8 cellular contexts compared by ENCODE assay signal in the genomic region with DNA sequence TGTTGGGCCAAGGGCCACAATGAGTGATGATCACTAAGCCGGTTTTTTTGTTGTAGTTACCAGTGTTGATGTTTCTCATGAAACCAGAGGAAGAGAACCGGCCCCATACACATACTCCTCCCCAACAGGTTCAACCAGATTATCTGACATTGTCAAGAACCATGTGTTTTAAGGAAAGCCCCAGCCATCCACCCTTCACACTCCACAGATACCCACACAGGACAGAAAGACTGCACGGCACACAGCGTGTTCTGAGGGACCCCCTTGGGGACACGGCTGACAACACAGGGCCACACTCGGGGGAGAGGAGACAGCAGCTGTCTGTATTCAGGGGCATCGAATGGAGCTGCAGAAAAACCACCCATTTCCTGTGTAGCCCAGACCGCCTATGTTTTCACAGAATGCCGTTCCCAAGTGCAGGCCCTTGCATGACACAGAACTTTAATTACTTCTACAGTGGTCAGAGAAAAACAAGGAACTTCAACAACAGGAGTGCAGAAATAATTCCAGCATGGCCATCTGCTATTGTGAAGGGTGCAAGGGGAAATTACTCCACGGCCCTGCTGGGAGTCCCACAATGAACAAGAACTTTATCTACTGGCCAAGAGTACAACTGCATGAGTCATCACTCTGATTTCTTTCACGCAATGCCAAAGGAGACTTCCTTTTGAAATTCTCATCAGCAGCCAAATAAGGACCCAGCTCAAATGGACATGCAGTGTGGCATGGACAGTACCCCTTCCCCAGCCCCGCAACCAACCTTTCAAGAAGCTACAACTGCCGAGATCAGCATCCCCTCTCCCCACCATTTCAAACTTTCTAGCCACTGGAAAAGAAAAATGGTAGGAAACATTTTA. TPM values are rescaled to one million over a fixed set of nuclear protein-coding genes. Genes with fewer than 3 reads are reported as not detected.
DNase-seq lines count a peak whose midpoint lies in the region; ATAC-seq and TF ChIP-seq lines count a peak whose summit lies in the region.

No MANE protein-coding gene starts in this region.

- TF ChIP-seq CTCF in Caco-2 (IDR thresholded peaks at IDR 0.05; ENCODE audit: insufficient read depth in 1 of 2, low read depth in 1 of 2, low read length in 1 of 2, severe bottlenecking in 1 of 2, unreplicated experiment in 1 of 2): no peak
- TF ChIP-seq CTCF in OCI-LY3 (IDR thresholded peaks at IDR 0.05; ENCODE audit: low read depth, low read length): no peak
- no peak for TF ChIP-seq CTCF in foreskin keratinocyte (conservative IDR thresholded peaks at IDR 0.05)
- TF ChIP-seq CTCF in natural killer cell (IDR thresholded peaks at IDR 0.05): no peak
- no peak for TF ChIP-seq CTCF in vagina (IDR thresholded peaks at IDR 0.05)

- peak overlapping the region; percentile 87 for H3K4me2 ChIP-seq in OCI-LY3 (ENCODE audit: low read length)

- intact Hi-C loops in Caco-2 (cut with micrococcal nuclease; ENCODE audit: unreplicated experiment): loop anchor here (1.0 to 10.0 kb wide), 5 partner anchors 20 to 543 kb away; no protein-coding TSS in a partner anchor
- intact Hi-C loops in natural killer cell (cut with micrococcal nuclease): loop anchor here (1.0 kb wide), 2 partner anchors 23 to 29 kb away; no protein-coding TSS in a partner anchor
- intact Hi-C loops in vagina (cut with DNase I): loop anchor here (5.0 to 10.0 kb wide), 3 partner anchors 482 to 882 kb away; no protein-coding TSS in a partner anchor

- TF ChIP-seq POLR2A in vagina (IDR thresholded peaks at IDR 0.05): peak in 1 of 2 donors; percentile 48

- H3K9me3 Mint-ChIP-seq in Caco-2 (ENCODE audit: unreplicated experiment): no peaks in the 10 kb centered on the region
- no peaks in the 10 kb centered on the region for H3K9me3 Mint-ChIP-seq in natural killer cell

- ATAC-seq in foreskin keratinocyte (peak; percentile 10), natural killer cell (peak; percentile 27 to 45 (median 40))

- peaks cover 56% of the 10 kb centered on the region for H4K20me1 ChIP-seq in OCI-LY3 (ENCODE audit: insufficient read depth, low read length)

- H2AFZ ChIP-seq in OCI-LY3 (ENCODE audit: low read depth, low read length): no peak overlapping the region

- H3K27ac ChIP-seq in OCI-LY3 (ENCODE audit: low read length) (peak overlapping the region; percentile 97), foreskin keratinocyte (peak overlapping the region; percentile 99), vagina (peak overlapping the region; percentile 99)

- no TSS peak for BruUV-seq in Caco-2 (replicated peaks; lab: Mats Ljungman, UMichigan)

- H3K4me3 ChIP-seq in Caco-2 (ENCODE audit: low read depth, low read length) (peak overlapping the region; percentile 96), HAP-1 (peak overlapping the region; percentile 97), OCI-LY3 (ENCODE audit: low read length) (peak overlapping the region; percentile 96), vagina (peak overlapping the region; percentile 61 to 76)

- H3K9me3 ChIP-seq in Caco-2 (no peaks in the 10 kb centered on the region), HAP-1 (no peaks in the 10 kb centered on the region), OCI-LY3 (ENCODE audit: insufficient read depth, low read length) (no peaks in the 10 kb centered on the region), vagina (no peaks in the 10 kb centered on the region)

- in situ Hi-C loops in HAP-1 (cut with MboI; ENCODE audit: low sequenced_read_pairs): loop anchor here (25.0 kb wide), 1 partner anchor 595 kb away; no protein-coding TSS in a partner anchor

- no peaks in the 10 kb centered on the region for H3K27me3 ChIP-seq in Caco-2 (replicated peaks; ENCODE audit: control insufficient read depth, insufficient read depth, low read length)
- H3K27me3 ChIP-seq in HAP-1 (ENCODE audit: low read depth): no peaks in the 10 kb centered on the region
- no peaks in the 10 kb centered on the region for H3K27me3 ChIP-seq in OCI-LY3 (ENCODE audit: low read depth, low read length)
- no peaks in the 10 kb centered on the region for H3K27me3 ChIP-seq in foreskin keratinocyte
- no peaks in the 10 kb centered on the region for H3K27me3 ChIP-seq in vagina

- POLR2A ChIA-PET in Caco-2 (lab: Charles Lee): interaction anchor here (0.6 to 4.0 kb wide), 8 partner anchors 21 to 69 kb away, joined by 3 to 109 read pairs (median 28); no protein-coding TSS in a partner anchor

- H3K27ac Mint-ChIP-seq in Caco-2 (ENCODE audit: unreplicated experiment) (peak overlapping the region; percentile 98), natural killer cell (peak overlapping the region; percentile 100)

- peak overlapping the region; percentile 100 for H3K9ac ChIP-seq in OCI-LY3 (ENCODE audit: low read length)

- H3K4me1 Mint-ChIP-seq in Caco-2 (ENCODE audit: low read depth, unreplicated experiment) (peaks cover 41% of the 10 kb centered on the region), natural killer cell (peaks cover 76 to 83% of the 10 kb centered on the region in 2 donors)

- H3K79me2 ChIP-seq in OCI-LY3 (ENCODE audit: low read length): peaks cover 77% of the 10 kb centered on the region

- peak overlapping the region; percentile 91 for H3K4me3 Mint-ChIP-seq in Caco-2 (ENCODE audit: unreplicated experiment)
- peak overlapping the region; percentile 99 for H3K4me3 Mint-ChIP-seq in natural killer cell

- CTCF ChIA-PET in Caco-2 (lab: Charles Lee): interaction anchor here (0.7 to 0.8 kb wide), 2 partner anchors 42 to 76 kb away, joined by 3 to 4 read pairs; no protein-coding TSS in a partner anchor

- H3K36me3 ChIP-seq in Caco-2 (ENCODE audit: control insufficient read depth, insufficient read depth, low read length): peaks cover 20% of the 10 kb centered on the region
- H3K36me3 ChIP-seq in HAP-1 (replicated peaks): peaks cover 55% of the 10 kb centered on the region
- peaks cover 69% of the 10 kb centered on the region for H3K36me3 ChIP-seq in OCI-LY3 (replicated peaks; ENCODE audit: low read depth, low read length)
- H3K36me3 ChIP-seq in vagina: peaks cover 10 to 42% of the 10 kb centered on the region in 2 donors

- H3K36me3 Mint-ChIP-seq in Caco-2 (ENCODE audit: insufficient read depth, unreplicated experiment) (peaks cover 91% of the 10 kb centered on the region), natural killer cell (peaks cover 58% of the 10 kb centered on the region)

- DNase-seq in Caco-2: peak; percentile 56 to 65
- peak; percentile 34 to 61 for DNase-seq in HAP-1 (ENCODE audit: low spot score in 2 of 2)
- peak; percentile 41 for DNase-seq in activated naive CD4-positive, alpha-beta T cell treated with anti-CD3 and anti-CD28 coated beads, Interleukin-2, amount 50 U/mL, for 16 hours
- peak; percentile 59 to 70 for DNase-seq in foreskin keratinocyte
- peak; percentile 78 for DNase-seq in natural killer cell
- peak in 1 of 2 donors; percentile 97 for DNase-seq in vagina (ENCODE audit: extremely low spot score in 2 of 2)
- DNase-seq in DMS114 treated with DMSO at 0.1 percent for 48 hours (lab: John Stamatoyannopoulos, UW; ENCODE audit: unreplicated experiment): no peak

- H3K4me1 ChIP-seq in Caco-2: peaks cover 71% of the 10 kb centered on the region
- peaks cover 18% of the 10 kb centered on the region for H3K4me1 ChIP-seq in HAP-1
- H3K4me1 ChIP-seq in OCI-LY3 (ENCODE audit: low read length): peaks cover 31% of the 10 kb centered on the region
- peaks cover 17% of the 10 kb centered on the region for H3K4me1 ChIP-seq in foreskin keratinocyte
- H3K4me1 ChIP-seq in vagina: peaks cover 48% of the 10 kb centered on the region

- no peaks in the 10 kb centered on the region for H3K27me3 Mint-ChIP-seq in Caco-2 (ENCODE audit: insufficient read depth, unreplicated experiment)
- H3K27me3 Mint-ChIP-seq in natural killer cell (ENCODE audit: low read depth in 2 of 2): peaks cover 0 to 8% of the 10 kb centered on the region in 2 donors

RNA-seq across cellular contexts. Expression of a gene that starts 2.3 kb away (rescaled TPM):
- total RNA-seq in Caco-2 (2022): 78.5 and 84.5 TPM in 2 replicates
- 133 and 156 TPM in 2 replicates for total RNA-seq in foreskin keratinocyte
- 42.0 and 42.5 TPM in 2 replicates for polyA plus RNA-seq in foreskin keratinocyte
- 1,000 to 10,000 TPM; 1,044 to 1,768 (median 1,056) TPM for total RNA-seq in natural killer cell
- 145 TPM for total RNA-seq in vagina
